13 cellular contexts compared by ENCODE assay signal in genomic region chr12:98419101-98419794, GRCh38.
A peak's percentile ranks its signal among the peaks of the same experiment; 100 is the strongest.
DNase-seq lines count a peak whose midpoint lies in the region; ATAC-seq and TF ChIP-seq lines count a peak whose summit lies in the region.
"Had no signal": no experiment of that assay in that cellular context is flagged by ENCODE, and none has a peak within 500 bp of the region (broad histone marks: within the 10 kb centered on the region; RNA-seq: fewer than 3 reads in every experiment).

No MANE protein-coding gene starts in this region.

- POLR2A ChIA-PET in IMR-90 (lab: Charles Lee; ENCODE audit: unreplicated experiment): no interaction called here

- in situ Hi-C loops in IMR-90 (cut with MboI; ENCODE audit: low sequenced_read_pairs): loop anchor here (10.0 kb wide), 1 partner anchor 236 kb away; no protein-coding TSS in a partner anchor

- peak overlapping the region; percentile 55 for H2AFZ ChIP-seq in IMR-90 (replicated peaks; ENCODE audit: low read length, poor library complexity)

- H3K56ac ChIP-seq in IMR-90 (ENCODE audit: extremely low read depth, insufficient read depth, low read length): no peak overlapping the region

- peaks cover 49% of the 10 kb centered on the region for H3K4me1 Mint-ChIP-seq in chondrocyte (ENCODE audit: low read depth)
- H3K4me1 Mint-ChIP-seq in mesothelial cell of epicardium: peaks cover 46% of the 10 kb centered on the region

- H3K4me3 ChIP-seq in IMR-90 (ENCODE audit: insufficient read depth, low read depth, low read length): peak overlapping the region; percentile 3; the same call in 1 of the 2 replicates
- no peak overlapping the region for H3K4me3 ChIP-seq in tibial nerve

- no TSS peak for BruUV-seq in IMR-90 (replicated peaks; lab: Mats Ljungman, UMichigan)

- H3K9ac ChIP-seq in IMR-90 (ENCODE audit: low read depth, low read length): no peak overlapping the region

- no peak for TF ChIP-seq RAD21 in IMR-90 (IDR thresholded peaks at IDR 0.05; ENCODE audit: low read length)

- peak overlapping the region; percentile 92 for H3K27ac Mint-ChIP-seq in chondrocyte (ENCODE audit: unreplicated experiment)
- peak overlapping the region; percentile 99 for H3K27ac Mint-ChIP-seq in mesothelial cell of epicardium

- peak overlapping the region; percentile 16; the same call in 1 of the 2 replicates for H3K18ac ChIP-seq in IMR-90 (ENCODE audit: low read depth, low read length)

- H3K27ac ChIP-seq in IMR-90 (ENCODE audit: insufficient read depth, low read length): peak overlapping the region; percentile 14; the same call in 1 of the 2 replicates
- peak overlapping the region in 3 of 4 donors; percentile 53 to 83 (median 77) for H3K27ac ChIP-seq in tibial nerve

- no peaks in the 10 kb centered on the region for H3K79me1 ChIP-seq in IMR-90 (ENCODE audit: low read depth in 1 of 2, low read length in 2 of 2)

- H3K4me2 ChIP-seq in IMR-90 (ENCODE audit: low read depth, low read length): peak overlapping the region; percentile 74

- intact Hi-C loops in IMR-90 (cut with micrococcal nuclease): loop anchor here (5.0 kb wide), 1 partner anchor 113 kb away; no protein-coding TSS in a partner anchor

- no peak overlapping the region for H2AK9ac ChIP-seq in IMR-90 (replicated peaks; ENCODE audit: low read depth, low read length, poor library complexity)

- peak overlapping the region; percentile 21 for H3K4ac ChIP-seq in IMR-90 (ENCODE audit: low read depth, low read length)

- H2BK5ac ChIP-seq in IMR-90 (ENCODE audit: low read depth, low read length, poor library complexity, severe bottlenecking): peak overlapping the region; percentile 26

- peak overlapping the region; percentile 68 for H2BK20ac ChIP-seq in IMR-90 (ENCODE audit: low read depth, low read length)

- no peak for DNase-seq in IMR-90
- DNase-seq in chondrocyte (ENCODE audit: low spot score): no peak
- no peak for DNase-seq in mesothelial cell of epicardium (ENCODE audit: low spot score in 2 of 2, unreplicated experiment in 2 of 2)
- DNase-seq in tibial nerve (ENCODE audit: low spot score in 2 of 2): no peak
- DNase-seq in activated naive CD4-positive, alpha-beta T cell (lab: John Stamatoyannopoulos, UW): no peak
- DNase-seq: activated CD4-positive, alpha-beta T cell treated with anti-CD3 and anti-CD28 coated beads, Interleukin-2, amount 50 U/mL, for 48 hours; activated effector memory CD4-positive, alpha-beta T cell treated with anti-CD3 and anti-CD28 coated beads, Interleukin-2, amount 50 U/mL, for 16 hours; nucleus accumbens; stimulated activated CD4-positive, alpha-beta T cell treated with anti-CD3 and anti-CD28 coated beads, Interleukin-4, amount 100 ng/mL, for 1 hour; stimulated activated naive CD4-positive, alpha-beta T cell had no signal

- dilution Hi-C loops in IMR-90 (cut with HindIII; ENCODE audit: low sequenced_read_pairs, unreplicated experiment): no loop called here

- no peak overlapping the region for H2BK15ac ChIP-seq in IMR-90 (ENCODE audit: low read depth, low read length)

- H3K36me3 ChIP-seq in IMR-90 (ENCODE audit: control insufficient read depth, insufficient read depth, low read length) (no peaks in the 10 kb centered on the region), tibial nerve (no peaks in the 10 kb centered on the region)

- no peaks in the 10 kb centered on the region for H3K9me3 Mint-ChIP-seq in chondrocyte (ENCODE audit: low read depth)
- no peaks in the 10 kb centered on the region for H3K9me3 Mint-ChIP-seq in mesothelial cell of epicardium

- H3K4me1 ChIP-seq in IMR-90 (ENCODE audit: control insufficient read depth, insufficient read depth, low read length): peaks cover 11% of the 10 kb centered on the region
- H3K4me1 ChIP-seq in tibial nerve: peaks cover 0 to 35% (median 18%) of the 10 kb centered on the region in 4 donors

- H3K9me3 ChIP-seq in IMR-90 (ENCODE audit: control insufficient read depth, insufficient read depth, low read length) (no peaks in the 10 kb centered on the region), tibial nerve (no peaks in the 10 kb centered on the region)

- 0 out of 2 replicates have a peak, but pooled peaks cover 4% of the 10 kb centered on the region for H4K20me1 ChIP-seq in IMR-90 (ENCODE audit: insufficient read depth, low read length)

- TF ChIP-seq POLR2A in IMR-90 (IDR thresholded peaks at IDR 0.05; ENCODE audit: low read depth, low read length): no peak
- TF ChIP-seq POLR2A in tibial nerve (IDR thresholded peaks at IDR 0.05): no peak

- H3K4me3 Mint-ChIP-seq in chondrocyte (ENCODE audit: unreplicated experiment) (peak overlapping the region; percentile 50), mesothelial cell of epicardium (peak overlapping the region; percentile 49)

- no peaks in the 10 kb centered on the region for H3K36me3 Mint-ChIP-seq in chondrocyte (ENCODE audit: low read depth)
- H3K36me3 Mint-ChIP-seq in mesothelial cell of epicardium: no peaks in the 10 kb centered on the region

- H3K23ac ChIP-seq in IMR-90 (ENCODE audit: low read depth, low read length): no peak overlapping the region

- no peak for TF ChIP-seq CTCF in IMR-90 (conservative IDR thresholded peaks at IDR 0.05; ENCODE audit: low read depth, low read length)
- no peak for TF ChIP-seq CTCF in chondrocyte (IDR thresholded peaks at IDR 0.05)
- no peak for TF ChIP-seq CTCF in mesothelial cell of epicardium (IDR thresholded peaks at IDR 0.05; ENCODE audit: unreplicated experiment)
- TF ChIP-seq CTCF in tibial nerve (IDR thresholded peaks at IDR 0.05): no peak

- WGBS in IMR-90 (ENCODE audit: extremely low coverage in 2 of 2, insufficient read length in 1 of 2), 2 experiments: no CpG with 5 or more reads among the region's 8 CpGs
- 48 to 61% methylated on average over 8 of the region's 8 CpGs for WGBS in tibial nerve, 2 donors

- H4K8ac ChIP-seq in IMR-90 (ENCODE audit: low read depth in 2 of 2, low read length in 2 of 2): peak overlapping the region; percentile 4 to 41; a peak in 2 of 4 replicates

- H3K27me3 Mint-ChIP-seq in chondrocyte (ENCODE audit: low read depth): no peaks in the 10 kb centered on the region
- H3K27me3 Mint-ChIP-seq in mesothelial cell of epicardium (ENCODE audit: low read depth): no peaks in the 10 kb centered on the region

- ATAC-seq in IMR-90 (ENCODE audit: low read depth) (peak; percentile 7), GM19328 (IDR thresholded peaks at IDR 0.05; ENCODE audit: unreplicated experiment) (no peak), GM19452 (IDR thresholded peaks at IDR 0.05; ENCODE audit: unreplicated experiment) (no peak), HG02571 (IDR thresholded peaks at IDR 0.05; ENCODE audit: unreplicated experiment) (no peak)

- CTCF ChIA-PET in IMR-90 (lab: Yijun Ruan, JAX): interaction anchor here (0.6 to 0.7 kb wide), 2 partner anchors 68 to 92 kb away, joined by 3 to 6 read pairs; no protein-coding TSS in a partner anchor

- no peak overlapping the region for H4K5ac ChIP-seq in IMR-90 (ENCODE audit: low read depth, low read length)

- H2AK5ac ChIP-seq in IMR-90 (ENCODE audit: low read depth, low read length): 0 out of 2 replicates have a peak overlapping the region, but pooled peaks have one; percentile 40

- peak overlapping the region; percentile 8; the same call in 1 of the 2 replicates for H4K91ac ChIP-seq in IMR-90 (ENCODE audit: insufficient read depth, low read depth, low read length)

- peak overlapping the region; percentile 55; the same call in 1 of the 2 replicates for H2BK120ac ChIP-seq in IMR-90 (ENCODE audit: low read depth, low read length)

- peaks cover 12% of the 10 kb centered on the region for H3K9me1 ChIP-seq in IMR-90 (ENCODE audit: insufficient read depth, low read length)

- H3K27me3 ChIP-seq in IMR-90 (ENCODE audit: control insufficient read depth, insufficient read depth, low read length) (no peaks in the 10 kb centered on the region), tibial nerve (no peaks in the 10 kb centered on the region)

- no peak for TF ChIP-seq EP300 in tibial nerve (IDR thresholded peaks at IDR 0.05)

- 0 out of 2 replicates have a peak overlapping the region, but pooled peaks have one; percentile 10 for H3K14ac ChIP-seq in IMR-90 (replicated peaks; ENCODE audit: low read depth, low read length)

TF ChIP-seq in IMR-90, 13 proteins besides CTCF, POLR2A, EP300 and RAD21:
- TF ChIP-seq NFE2L2 (IDR thresholded peaks at IDR 0.05; ENCODE audit: low read depth, low read length): no peak
